ENCODE assay signal across 21 cellular contexts in genomic region chr12:54504550-54504949, GRCh38. TPM values are rescaled to one million over a fixed set of nuclear protein-coding genes. Genes with fewer than 3 reads are reported as not detected.
"Had no signal": no experiment of that assay in that cellular context is flagged by ENCODE, and none has a peak within 500 bp of the region (broad histone marks: within the 10 kb centered on the region; RNA-seq: fewer than 3 reads in every experiment).

No MANE protein-coding gene starts in this region.

- H3K36me3 Mint-ChIP-seq: brain had no signal

- H3K4me1 ChIP-seq: gastrocnemius medialis, left ventricle myocardium inferior, psoas muscle, right lobe of liver had no signal

- DNase-seq: activated CD4-positive, alpha-beta T cell treated with anti-CD3 and anti-CD28 coated beads, Interleukin-2, amount 50 U/mL, for 48 hours; activated CD4-positive, CD25-positive, alpha-beta regulatory T cell; amygdala; cortex of kidney; effector memory CD4-positive, alpha-beta T cell; gastrocnemius medialis; kidney; left ventricle myocardium inferior; mesenchymal stem cell; nephron progenitor cell; psoas muscle; right lobe of liver; spleen; stimulated activated CD4-positive, alpha-beta T cell treated with anti-CD3 and anti-CD28 coated beads, Interleukin-1b, Interleukin-23, amount 100 ng/mL, for 48 hours; stimulated activated naive B cell treated with anti-CD40 and anti-IgM and Interleukin-4, amounts not matched to agents 10 μg/mL and 1 μg/mL and 100 μg/mL, for 72 hours; substantia nigra; transverse colon had no signal

- H3K27me3 Mint-ChIP-seq: activated naive CD4-positive, alpha-beta T cell treated with anti-CD3 and anti-CD28 coated beads, Interleukin-2, amount 50 U/mL, for 24 hours; central memory CD8-positive, alpha-beta T cell; stimulated activated naive B cell treated with anti-CD40 and anti-IgM and Interleukin-4, amounts not matched to agents 10 μg/mL and 1 μg/mL and 100 μg/mL, for 72 hours had no signal

- H3K9me3 Mint-ChIP-seq: activated naive CD4-positive, alpha-beta T cell treated with anti-CD3 and anti-CD28 coated beads, Interleukin-2, amount 50 U/mL, for 24 hours; brain; central memory CD8-positive, alpha-beta T cell; nephron progenitor cell; stimulated activated naive B cell treated with anti-CD40 and anti-IgM and Interleukin-4, amounts not matched to agents 10 μg/mL and 1 μg/mL and 100 μg/mL, for 72 hours had no signal

- H3K4me3 Mint-ChIP-seq: activated naive CD4-positive, alpha-beta T cell treated with anti-CD3 and anti-CD28 coated beads, Interleukin-2, amount 50 U/mL, for 24 hours; brain; central memory CD8-positive, alpha-beta T cell; nephron progenitor cell; stimulated activated naive B cell treated with anti-CD40 and anti-IgM and Interleukin-4, amounts not matched to agents 10 μg/mL and 1 μg/mL and 100 μg/mL, for 72 hours had no signal

- H3K9me3 ChIP-seq: gastrocnemius medialis, left ventricle myocardium inferior, psoas muscle, right lobe of liver, spleen, transverse colon had no signal

- H3K27ac ChIP-seq: gastrocnemius medialis, left ventricle myocardium inferior, psoas muscle, right lobe of liver, spleen, transverse colon had no signal

- ATAC-seq: gastrocnemius medialis; psoas muscle; right lobe of liver; stimulated activated naive B cell treated with anti-CD40 and anti-IgM and Interleukin-4, amounts not matched to agents 10 μg/mL and 1 μg/mL and 100 μg/mL, for 72 hours had no signal

- H3K36me3 ChIP-seq: gastrocnemius medialis, left ventricle myocardium inferior, transverse colon had no signal

- H3K4me3 ChIP-seq: gastrocnemius medialis, left ventricle myocardium inferior, psoas muscle, right lobe of liver, spleen, transverse colon had no signal

- H3K4me1 Mint-ChIP-seq: brain, nephron progenitor cell had no signal

- H3K27ac Mint-ChIP-seq: activated naive CD4-positive, alpha-beta T cell treated with anti-CD3 and anti-CD28 coated beads, Interleukin-2, amount 50 U/mL, for 24 hours; brain; stimulated activated naive B cell treated with anti-CD40 and anti-IgM and Interleukin-4, amounts not matched to agents 10 μg/mL and 1 μg/mL and 100 μg/mL, for 72 hours had no signal

RNA-seq across cellular contexts. Expression of gene GTSF1, which starts 31.1 kb away (rescaled TPM):
- total RNA-seq: gastrocnemius medialis, left ventricle myocardium inferior, osteoblast, transverse colon had no signal

RNA-seq across cellular contexts. Expression of gene PDE1B, which starts 44.9 kb away (rescaled TPM):
- total RNA-seq: osteoblast had no signal
